20 cellular contexts compared by ENCODE assay signal in genomic region chr16:49581630-49582298, GRCh38.
DNase-seq lines count a peak whose midpoint lies in the region; ATAC-seq, FAIRE-seq and TF ChIP-seq lines count a peak whose summit lies in the region.
"Had no signal": no experiment of that assay in that cellular context is flagged by ENCODE, and none has a peak within 500 bp of the region (broad histone marks: within the 10 kb centered on the region; RNA-seq: fewer than 3 reads in every experiment).

No MANE protein-coding gene starts in this region.

- H3K4me2 ChIP-seq in H1 (ENCODE audit: insufficient read depth in 1 of 2, low read depth in 2 of 2, low read length in 2 of 2) (no peak overlapping the region), neural progenitor cell (no peak overlapping the region), GM23248 (ENCODE audit: unreplicated experiment) (no peak overlapping the region)

- no peak overlapping the region for H4K5ac ChIP-seq in H1 (ENCODE audit: insufficient read length, low read depth, low read length)

- TF ChIP-seq POLR2A in H1 (IDR thresholded peaks at IDR 0.05; ENCODE audit: control extremely low read depth in 1 of 2, low read depth in 2 of 2, low read length in 2 of 2) (no peak), erythroblast (IDR thresholded peaks at IDR 0.05; ENCODE audit: low read length) (no peak)

- POLR2A ChIA-PET in H1 (lab: Charles Lee; ENCODE audit: partially characterized antibody), result no interaction called here

- H3K9ac ChIP-seq in H1 (replicated peaks in 1 of 4; ENCODE audit: extremely low read depth in 1 of 4, low read depth in 3 of 4, low read length in 3 of 4), result no peak overlapping the region
- H3K9ac ChIP-seq in neural progenitor cell, result no peak overlapping the region
- no peak overlapping the region for H3K9ac ChIP-seq in GM23248

- H3K18ac ChIP-seq in H1 (ENCODE audit: extremely low read depth, low read length), result no peak overlapping the region

- H3K27ac ChIP-seq in SJCRH30 (peak overlapping the region; percentile 68), H1 (ENCODE audit: low read depth, low read length) (no peak overlapping the region), right cardiac atrium (ENCODE audit: low read length) (no peak overlapping the region), neural progenitor cell (no peak overlapping the region), GM23248 (no peak overlapping the region)

- CTCF ChIA-PET in H1 (lab: Charles Lee; ENCODE audit: partially characterized antibody), result interaction anchor here (0.8 to 3.6 kb wide), 5 partner anchors 11 to 70 kb away, joined by 3 to 21 read pairs (median 6); no protein-coding TSS in a partner anchor

- no peaks in the 10 kb centered on the region for H3K9me2 ChIP-seq in GM23248 (ENCODE audit: insufficient read depth)

- H2AK5ac ChIP-seq in H1 (ENCODE audit: low read depth, low read length), result no peak overlapping the region

- DNase-seq in SJCRH30, result no peak
- no peak for DNase-seq in H1 (ENCODE audit: low read depth in 1 of 2, low spot score in 2 of 2)
- DNase-seq in right cardiac atrium, result peak; percentile 57 to 74 (median 70)
- no peak for DNase-seq in neural progenitor cell (ENCODE audit: low spot score)
- DNase-seq in GM23248, result no peak
- DNase-seq in NCI-H526 (lab: John Stamatoyannopoulos, UW), result no peak
- DNase-seq in erythroblast (lab: John Stamatoyannopoulos, UW), result no peak
- no peak for DNase-seq in D341Med (ENCODE audit: low spot score)
- DNase-seq: CD4-positive, alpha-beta memory T cell; DMS79 treated with DMSO at 0.1 percent for 48 hours; NCI-H1092; NCI-H226; NCI-H526 treated with DMSO at 0.1 percent for 48 hours had no signal

- peaks cover 59% of the 10 kb centered on the region for H3K4me1 Mint-ChIP-seq in neural progenitor cell
- H3K4me1 Mint-ChIP-seq: B cell; CD4-positive, alpha-beta memory T cell had no signal

- no peaks in the 10 kb centered on the region for H3K27me3 Mint-ChIP-seq in neural progenitor cell (ENCODE audit: insufficient read depth, low read depth)
- H3K27me3 Mint-ChIP-seq: B cell had no signal

- 0 out of 2 replicates have a peak overlapping the region, but pooled peaks have one; percentile 2 for H2BK15ac ChIP-seq in H1 (ENCODE audit: low read length)

- no peaks in the 10 kb centered on the region for H3K27me3 ChIP-seq in SJCRH30
- no peaks in the 10 kb centered on the region for H3K27me3 ChIP-seq in H1 (replicated peaks in 1 of 4; ENCODE audit: control insufficient read depth in 3 of 4, extremely low read depth in 1 of 4, insufficient read depth in 3 of 4, low read length in 3 of 4)
- no peaks in the 10 kb centered on the region for H3K27me3 ChIP-seq in right cardiac atrium (ENCODE audit: control insufficient read depth, insufficient read depth)
- H3K27me3 ChIP-seq in neural progenitor cell, result no peaks in the 10 kb centered on the region
- no peaks in the 10 kb centered on the region for H3K27me3 ChIP-seq in GM23248 (replicated peaks; ENCODE audit: insufficient read depth)

- no peak overlapping the region for H2BK120ac ChIP-seq in H1 (replicated peaks; ENCODE audit: low read depth, low read length)

- TF ChIP-seq RAD21 in H1 (IDR thresholded peaks at IDR 0.05 in 1 of 2, conservative IDR thresholded peaks at IDR 0.05 in 1 of 2; ENCODE audit: low read depth in 2 of 2, low read length in 2 of 2), result no peak

- H2BK20ac ChIP-seq in H1 (ENCODE audit: low read length), result no peak overlapping the region

- H4K8ac ChIP-seq in H1 (ENCODE audit: extremely low read depth, insufficient read depth, low read length), result no peak overlapping the region

- WGBS in H1 (ENCODE audit: extremely low coverage in 1 of 2, insufficient coverage in 1 of 2, insufficient read length in 1 of 2, insufficient replicate concordance in 2 of 2, low coverage in 1 of 2, low lambda C conversion rate in 2 of 2, missing lambda C conversion rate in 1 of 2), 2 experiments, result 86% methylated on average over 13 of the region's 13 CpGs; no CpG with 5 or more reads in 1 of the 2 experiments
- WGBS in right cardiac atrium, result 43% methylated on average over 13 of the region's 13 CpGs
- 21 to 22% methylated on average over 13 of the region's 13 CpGs for WGBS in GM23248 (ENCODE audit: low coverage in 1 of 2, low lambda C conversion rate in 2 of 2, missing lambda C conversion rate in 2 of 2), 2 experiments

- no peak overlapping the region for H3K56ac ChIP-seq in H1 (replicated peaks; ENCODE audit: insufficient read length, low read depth, low read length)

- no peak overlapping the region for H3K14ac ChIP-seq in H1 (ENCODE audit: insufficient read length)

- peak overlapping the region; percentile 3 for H3K27ac Mint-ChIP-seq in neural progenitor cell
- H3K27ac Mint-ChIP-seq: B cell; CD4-positive, alpha-beta memory T cell had no signal

- H3K36me3 Mint-ChIP-seq in neural progenitor cell, result peaks cover 6% of the 10 kb centered on the region
- H3K36me3 Mint-ChIP-seq: CD4-positive, alpha-beta memory T cell had no signal

- in situ Hi-C loops in GM23248 (cut with MboI), result no loop called here

- H3K36me3 ChIP-seq in SJCRH30 (no peaks in the 10 kb centered on the region), H1 (ENCODE audit: control insufficient read depth in 2 of 4, insufficient read depth in 4 of 4, low read length in 3 of 4) (no peaks in the 10 kb centered on the region), neural progenitor cell (no peaks in the 10 kb centered on the region), GM23248 (ENCODE audit: low read depth) (no peaks in the 10 kb centered on the region)

- H3K9me3 Mint-ChIP-seq in neural progenitor cell, result no peaks in the 10 kb centered on the region
- H3K9me3 Mint-ChIP-seq: CD4-positive, alpha-beta memory T cell had no signal

- intact Hi-C loops in right cardiac atrium (cut with DNase I), result loop anchor here in 1 of 4 donors (10.0 kb wide), 1 partner anchor 87 kb away; no protein-coding TSS in a partner anchor

- H2AFZ ChIP-seq in H1 (ENCODE audit: low read length) (no peak overlapping the region), neural progenitor cell (replicated peaks) (no peak overlapping the region), GM23248 (no peak overlapping the region)

- FAIRE-seq in H1 (lab: Jason Lieb, UNC), result no peak
- FAIRE-seq: D721Med, G401.6, GM12892, GM19239, HTR-8/SVneo had no signal

- no peak overlapping the region for H3K4ac ChIP-seq in H1 (replicated peaks; ENCODE audit: insufficient read length, low read depth, low read length)

- H3K4me1 ChIP-seq in SJCRH30 (peaks cover 14% of the 10 kb centered on the region), H1 (replicated peaks in 1 of 4; ENCODE audit: control insufficient read depth in 3 of 4, insufficient read depth in 4 of 4, low read length in 3 of 4) (peaks cover 0 to 16% (median 6%) of the 10 kb centered on the region in 4 experiments), right cardiac atrium (ENCODE audit: control insufficient read depth, insufficient read depth, low read length) (peaks cover 2% of the 10 kb centered on the region), neural progenitor cell (peaks cover 41% of the 10 kb centered on the region), GM23248 (ENCODE audit: insufficient read depth) (no peaks in the 10 kb centered on the region)

- no peaks in the 10 kb centered on the region for H3K79me1 ChIP-seq in H1 (ENCODE audit: low read depth, low read length)

- no peak overlapping the region for H3K4me3 Mint-ChIP-seq in neural progenitor cell
- H3K4me3 Mint-ChIP-seq: B cell; CD4-positive, alpha-beta memory T cell had no signal

- no peak overlapping the region for H2BK5ac ChIP-seq in H1 (ENCODE audit: low read depth, low read length)

- H3K79me2 ChIP-seq in H1 (ENCODE audit: control insufficient read depth in 1 of 2, insufficient read depth in 2 of 2, low read length in 2 of 2) (no peaks in the 10 kb centered on the region), neural progenitor cell (ENCODE audit: low read depth) (peaks cover 15% of the 10 kb centered on the region), GM23248 (ENCODE audit: insufficient read depth) (no peaks in the 10 kb centered on the region)

- no peak overlapping the region for H2BK12ac ChIP-seq in H1 (ENCODE audit: low read depth, low read length)

- ATAC-seq in right cardiac atrium, result peak; percentile 65 to 77
- ATAC-seq: PC-3 had no signal

- H3K23me2 ChIP-seq in H1 (ENCODE audit: low read depth, low read length), result no peaks in the 10 kb centered on the region

- no peaks in the 10 kb centered on the region for H3F3A ChIP-seq in neural progenitor cell (ENCODE audit: low read depth)
- no peaks in the 10 kb centered on the region for H3F3A ChIP-seq in GM23248 (ENCODE audit: insufficient read depth)

- H4K91ac ChIP-seq in H1 (replicated peaks; ENCODE audit: insufficient read length, low read length), result no peak overlapping the region

- no peak overlapping the region for H3K23ac ChIP-seq in H1 (ENCODE audit: insufficient read length)

- H3K9me3 ChIP-seq in SJCRH30 (replicated peaks), result no peaks in the 10 kb centered on the region
- no peaks in the 10 kb centered on the region for H3K9me3 ChIP-seq in H1 (ENCODE audit: insufficient read depth in 2 of 2, low read depth in 1 of 2, low read length in 1 of 2)
- H3K9me3 ChIP-seq in right cardiac atrium (ENCODE audit: control insufficient read depth, low read length), result no peaks in the 10 kb centered on the region
- no peaks in the 10 kb centered on the region for H3K9me3 ChIP-seq in neural progenitor cell (ENCODE audit: low read depth)
- no peaks in the 10 kb centered on the region for H3K9me3 ChIP-seq in GM23248 (ENCODE audit: low read depth)

- H3K4me3 ChIP-seq in SJCRH30 (no peak overlapping the region), H1 (ENCODE audit: extremely low read depth in 1 of 4, insufficient read depth in 2 of 4, low read depth in 3 of 4, low read length in 4 of 4) (no peak overlapping the region), right cardiac atrium (ENCODE audit: low read length) (no peak overlapping the region), neural progenitor cell (no peak overlapping the region), GM23248 (no peak overlapping the region)

- TF ChIP-seq CTCF in H1 (IDR thresholded peaks at IDR 0.05; ENCODE audit: control extremely low read depth in 1 of 3, insufficient read depth in 1 of 3, low read depth in 1 of 3, low read length in 3 of 3) (no peak), neural progenitor cell (IDR thresholded peaks at IDR 0.05) (no peak)

- H4K20me1 ChIP-seq in H1 (replicated peaks in 1 of 2; ENCODE audit: control insufficient read depth in 1 of 2, insufficient read depth in 2 of 2, low read length in 2 of 2), result no peaks in the 10 kb centered on the region
- peaks cover 19% of the 10 kb centered on the region for H4K20me1 ChIP-seq in neural progenitor cell (ENCODE audit: low read depth)
- H4K20me1 ChIP-seq in GM23248 (ENCODE audit: insufficient read depth), result no peaks in the 10 kb centered on the region

- TF ChIP-seq EP300 in H1 (IDR thresholded peaks at IDR 0.05; ENCODE audit: borderline replicate concordance in 1 of 2, low read depth in 2 of 2, low read length in 2 of 2), result no peak

TF ChIP-seq in H1, 55 proteins besides CTCF, POLR2A, EP300 and RAD21:
- TF ChIP-seq GTF2F1 (IDR thresholded peaks at IDR 0.05; ENCODE audit: borderline replicate concordance, low read depth, low read length), result no peak

Comparison
In these comparisons a context has a peak if more than half of its experiments do, and no peak if none do; other contexts are left out.
1. DNase-seq: peak in right cardiac atrium (3 of 3); none in SJCRH30 (0 of 2), H1 (0 of 2), neural progenitor cell (single experiment), GM23248 (single experiment), NCI-H526 (0 of 2), erythroblast (0 of 2) and D341Med (single experiment).